ENCODE assay signal across 12 cellular contexts in the genomic region with DNA sequence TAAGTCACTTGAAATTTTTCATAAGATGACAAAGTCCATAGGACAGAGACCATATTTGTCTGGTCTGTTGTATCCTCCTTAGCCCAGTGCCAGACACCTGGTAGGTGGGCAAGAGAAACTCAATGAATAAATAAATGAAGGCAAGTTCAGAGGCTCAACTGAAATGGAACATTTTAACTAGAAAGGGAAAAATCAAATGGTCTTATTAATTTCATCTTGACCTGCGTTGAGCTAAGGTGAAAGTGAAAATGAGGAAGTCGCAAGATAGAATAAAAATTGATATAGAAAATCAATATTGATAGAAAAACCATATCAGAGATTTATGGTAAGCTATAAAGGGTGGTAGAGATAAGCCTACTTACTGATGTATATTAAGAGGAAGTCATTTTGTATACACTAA. TPM values are rescaled to one million over a fixed set of nuclear protein-coding genes. Genes with fewer than 3 reads are reported as not detected.
A peak's percentile ranks its signal among the peaks of the same experiment; 100 is the strongest.
DNase-seq lines count a peak whose midpoint lies in the region; ATAC-seq and TF ChIP-seq lines count a peak whose summit lies in the region.
"Had no signal": no experiment of that assay in that cellular context is flagged by ENCODE, and none has a peak within 500 bp of the region (broad histone marks: within the 10 kb centered on the region; RNA-seq: fewer than 3 reads in every experiment).

No MANE protein-coding gene starts in this region.

- no peaks in the 10 kb centered on the region for H3K27me3 Mint-ChIP-seq in MCF 10A (ENCODE audit: insufficient read depth, unreplicated experiment)

- H3K27ac ChIP-seq in heart right ventricle (peak overlapping the region in 2 of 10 donors; percentile 98 to 99), mucosa of rectum (ENCODE audit: low read depth in 2 of 2, low read length in 2 of 2) (peak overlapping the region; percentile 96 to 97), uterus (peak overlapping the region; percentile 94 to 98)
- H3K27ac ChIP-seq: HL-60, psoas muscle, testis had no signal

- TF ChIP-seq CTCF in heart right ventricle (IDR thresholded peaks at IDR 0.05) (no peak), MCF 10A (IDR thresholded peaks at IDR 0.05; ENCODE audit: unreplicated experiment) (no peak), uterus (IDR thresholded peaks at IDR 0.05) (no peak)

- 93 to 94% methylated on average over 2 of the region's 2 CpGs for WGBS in heart right ventricle, 2 donors

- peak overlapping the region; percentile 99 for H3K27ac Mint-ChIP-seq in MCF 10A (ENCODE audit: low read depth, unreplicated experiment)

- H3K4me1 ChIP-seq in heart right ventricle (peaks cover 0 to 61% (median 14%) of the 10 kb centered on the region in 9 donors), mucosa of rectum (ENCODE audit: control insufficient read depth in 2 of 2, insufficient read depth in 2 of 2, low read length in 2 of 2) (peaks cover 32 to 38% of the 10 kb centered on the region in 2 donors), uterus (peaks cover 0 to 8% of the 10 kb centered on the region in 2 donors)
- H3K4me1 ChIP-seq: psoas muscle, testis had no signal

- ATAC-seq in heart right ventricle: no peak
- ATAC-seq in left ventricle myocardium superior: no peak
- no peak for ATAC-seq in GM19397 (IDR thresholded peaks at IDR 0.05; ENCODE audit: unreplicated experiment)
- ATAC-seq: psoas muscle had no signal

- no peak for TF ChIP-seq POLR2A in uterus (IDR thresholded peaks at IDR 0.05)

- BruUV-seq in MCF 10A (replicated peaks; lab: Mats Ljungman, UMichigan): no TSS peak

- POLR2A ChIA-PET in MCF 10A (lab: Yijun Ruan, JAX): interaction anchor here (0.7 to 2.8 kb wide), 16 partner anchors 13 to 373 kb away, joined by 3 to 28 read pairs (median 4); no protein-coding TSS in a partner anchor

- peak overlapping the region in 1 of 2 donors; percentile 98 for H3K9ac ChIP-seq in mucosa of rectum (ENCODE audit: low read depth in 1 of 2, low read length in 2 of 2)

- H3K27me3 ChIP-seq in heart right ventricle: no peaks in the 10 kb centered on the region
- no peaks in the 10 kb centered on the region for H3K27me3 ChIP-seq in mucosa of rectum (ENCODE audit: control insufficient read depth in 2 of 2, insufficient read depth in 2 of 2, low read length in 2 of 2)
- no peaks in the 10 kb centered on the region for H3K27me3 ChIP-seq in uterus
- H3K27me3 ChIP-seq: testis had no signal

- intact Hi-C loops in heart right ventricle (cut with DNase I) (loop anchor here in 3 of 10 donors (5.0 kb wide), 1 partner anchor 40 kb away; no protein-coding TSS in a partner anchor), left ventricle myocardium superior (cut with micrococcal nuclease) (no loop called here), MCF 10A (cut with micrococcal nuclease) (loop anchor here (5.0 to 10.0 kb wide), 2 partner anchors 40 to 212 kb away; no protein-coding TSS in a partner anchor), uterus (cut with DNase I; ENCODE audit: low total_unique reads) (no loop called here)

- H3K4me3 Mint-ChIP-seq in MCF 10A (ENCODE audit: unreplicated experiment): peak overlapping the region; percentile 94

- H3K9me3 ChIP-seq in heart right ventricle (no peaks in the 10 kb centered on the region), mucosa of rectum (ENCODE audit: control insufficient read depth in 2 of 2, low read length in 2 of 2) (no peaks in the 10 kb centered on the region), uterus (no peaks in the 10 kb centered on the region)
- H3K9me3 ChIP-seq: psoas muscle, testis had no signal

- CTCF ChIA-PET in MCF 10A (lab: Yijun Ruan, JAX): interaction anchor here (0.9 to 2.2 kb wide), 8 partner anchors 11 to 377 kb away, joined by 3 to 16 read pairs (median 6); no protein-coding TSS in a partner anchor

- peaks cover 51% of the 10 kb centered on the region for H3K4me1 Mint-ChIP-seq in MCF 10A (ENCODE audit: insufficient read depth, unreplicated experiment)

- peaks cover 80% of the 10 kb centered on the region for H3K36me3 Mint-ChIP-seq in MCF 10A (ENCODE audit: insufficient read depth, unreplicated experiment)

- H3K9me3 Mint-ChIP-seq in MCF 10A (ENCODE audit: unreplicated experiment): no peaks in the 10 kb centered on the region

- peaks cover 0 to 58% (median 54%) of the 10 kb centered on the region in 9 donors for H3K36me3 ChIP-seq in heart right ventricle
- H3K36me3 ChIP-seq in mucosa of rectum (ENCODE audit: control insufficient read depth in 2 of 2, insufficient read depth in 2 of 2, low read length in 2 of 2): peaks cover 47 to 48% of the 10 kb centered on the region in 2 donors
- no peaks in the 10 kb centered on the region for H3K36me3 ChIP-seq in uterus

- H3K4me3 ChIP-seq in heart right ventricle (peak overlapping the region in 8 of 10 donors; percentile 58 to 95 (median 90)), mucosa of rectum (ENCODE audit: low read length in 2 of 2) (peak overlapping the region; percentile 94), uterus (peak overlapping the region in 1 of 2 donors; percentile 90)
- H3K4me3 ChIP-seq: testis had no signal

- DNase-seq in heart right ventricle (no peak), left ventricle myocardium superior (no peak), MCF 10A (ENCODE audit: unreplicated experiment) (no peak), uterus (no peak), mucosa of gallbladder (ENCODE audit: low spot score) (no peak), AG08395 (ENCODE audit: low spot score) (no peak)
- DNase-seq: DMS53, psoas muscle, testis had no signal

RNA-seq across cellular contexts. Expression of gene NFKBIZ, which starts 3.0 kb away (rescaled TPM):
- 10 to 100 TPM in 9 of 10 donors, 1 to 10 TPM in 1; 7.7 to 26.2 (median 12.8) TPM for total RNA-seq in heart right ventricle
- 10 to 100 TPM in 1 of 2 donors, 1 to 10 TPM in 1; 5.4 to 10.5 TPM for polyA plus RNA-seq in heart right ventricle
- 15.9 TPM for total RNA-seq in left ventricle myocardium superior
- total RNA-seq in MCF 10A (2022): 48.9 and 58.8 TPM in 2 replicates
- 100 to 1,000 TPM in 1 of 4 donors, 10 to 100 TPM in 3; 10.2 to 119 (median 58.9) TPM for total RNA-seq in uterus
- 190 TPM for total RNA-seq in mucosa of gallbladder
